ENCODE assay signal across 8 cellular contexts in the genomic region with DNA sequence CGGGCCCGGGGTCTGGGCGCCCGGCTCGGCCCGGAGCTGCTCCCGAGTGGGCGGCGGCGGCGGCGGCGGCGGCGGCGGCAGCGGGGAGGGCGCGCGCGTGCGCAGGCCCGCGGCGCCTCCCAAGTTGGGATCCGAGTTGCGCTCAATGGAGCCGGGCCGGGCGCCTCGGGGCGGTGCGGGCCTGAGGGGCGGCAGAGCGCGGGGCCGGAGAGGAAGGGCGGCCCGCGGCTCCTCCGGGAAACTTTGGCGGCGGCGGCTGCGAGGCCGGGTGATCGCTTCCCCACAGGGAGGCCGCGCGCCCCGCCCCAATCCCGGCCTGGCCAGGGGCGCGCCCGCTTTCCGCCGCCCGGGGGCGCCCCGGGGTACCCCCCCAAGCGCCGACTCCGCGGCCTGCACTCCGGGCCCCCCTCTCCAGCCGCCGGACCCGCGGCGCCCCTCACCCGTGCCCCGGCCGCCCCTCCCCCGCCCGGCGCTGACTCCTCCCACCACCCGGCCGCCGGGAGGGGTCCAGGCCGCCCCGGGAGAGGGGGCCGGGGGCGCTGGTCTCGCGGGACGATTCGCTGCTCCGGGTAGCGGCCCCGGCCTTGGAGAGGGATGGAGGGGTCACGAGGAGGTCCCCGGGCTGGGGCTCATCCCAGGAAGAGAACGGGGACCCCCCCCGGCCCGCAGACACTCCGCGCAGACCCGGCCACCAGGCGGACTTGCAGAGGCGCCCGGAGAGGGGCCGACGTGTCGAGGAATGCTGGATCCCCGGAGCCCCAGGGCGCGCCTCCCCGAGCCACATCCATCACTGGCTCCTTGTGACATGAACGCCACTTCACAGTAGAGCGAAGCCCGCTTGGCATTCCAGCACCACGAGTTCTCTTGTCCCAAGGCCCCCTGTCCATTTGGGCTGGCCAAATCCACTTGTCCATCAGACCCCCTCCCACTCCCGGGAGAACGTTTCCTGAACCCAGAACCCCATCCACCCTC. TPM values are rescaled to one million over a fixed set of nuclear protein-coding genes. Genes with fewer than 3 reads are reported as not detected.
A peak's percentile ranks its signal among the peaks of the same experiment; 100 is the strongest.
DNase-seq lines count a peak whose midpoint lies in the region; ATAC-seq and TF ChIP-seq lines count a peak whose summit lies in the region.

A gene with protein sequence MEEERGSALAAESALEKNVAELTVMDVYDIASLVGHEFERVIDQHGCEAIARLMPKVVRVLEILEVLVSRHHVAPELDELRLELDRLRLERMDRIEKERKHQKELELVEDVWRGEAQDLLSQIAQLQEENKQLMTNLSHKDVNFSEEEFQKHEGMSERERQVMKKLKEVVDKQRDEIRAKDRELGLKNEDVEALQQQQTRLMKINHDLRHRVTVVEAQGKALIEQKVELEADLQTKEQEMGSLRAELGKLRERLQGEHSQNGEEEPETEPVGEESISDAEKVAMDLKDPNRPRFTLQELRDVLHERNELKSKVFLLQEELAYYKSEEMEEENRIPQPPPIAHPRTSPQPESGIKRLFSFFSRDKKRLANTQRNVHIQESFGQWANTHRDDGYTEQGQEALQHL (minus strand): TSS at position 48 of the 972 bp plus-strand sequence. CDS start 237 bp downstream, outside the sequence.

- peak within 1 kb of the TSS; percentile 68 for H3K4me3 ChIP-seq in CD8-positive, alpha-beta T cell (ENCODE audit: low read depth, low read length)

- intact Hi-C loops in CD8-positive, alpha-beta T cell (cut with DNase I, micrococcal nuclease), result loop anchor here (1.0 to 5.0 kb wide), 6 partner anchors 48 to 169 kb away; a partner anchor contains a TSS

- no peaks in the 10 kb centered on the region for H3K27me3 ChIP-seq in CD8-positive, alpha-beta T cell (ENCODE audit: insufficient read depth, low read length)

- H3K4me3 Mint-ChIP-seq in CD8-positive, alpha-beta T cell, result peak within 1 kb of the TSS; percentile 89

- H3K27ac Mint-ChIP-seq in CD8-positive, alpha-beta T cell, result peak within 1 kb of the TSS; percentile 74

- peak; percentile 82 for ATAC-seq in CD8-positive, alpha-beta T cell
- ATAC-seq in GM21723 (IDR thresholded peaks at IDR 0.05; ENCODE audit: unreplicated experiment), result peak; percentile 62

- DNase-seq in CD8-positive, alpha-beta T cell, result peak; percentile 7 to 64 (median 36)
- DNase-seq in NCI-H460 (ENCODE audit: extremely low read depth, low read depth), result peak; percentile 24
- DNase-seq in activated T-cell treated with anti-CD3 and anti-CD28 coated beads for 24 hours (ENCODE audit: low read depth), result peak; percentile 35
- no peak for DNase-seq in epithelial cell of prostate (ENCODE audit: low read depth, low spot score)
- peak; percentile 47 for DNase-seq in midbrain (lab: John Stamatoyannopoulos, UW)
- DNase-seq in stimulated activated CD8-positive, alpha-beta memory T cell treated with anti-CD3 and anti-CD28 coated beads, Interleukin-4, amount 100 ng/mL, for 48 hours, result peak; percentile 59
- no peak for DNase-seq in NCI-H774 (lab: John Stamatoyannopoulos, UW)

- H3K36me3 Mint-ChIP-seq in CD8-positive, alpha-beta T cell, result peaks cover 1% of the 10 kb centered on the region

- POLR2A ChIA-PET in CD8-positive, alpha-beta T cell (lab: Charles Lee), result interaction anchor here (1.8 kb wide), 1 partner anchor 76 kb away, joined by 4 read pairs; a partner anchor contains a TSS

- no peaks in the 10 kb centered on the region for H3K9me3 ChIP-seq in CD8-positive, alpha-beta T cell (ENCODE audit: low read length)

- peak; percentile 27 for TF ChIP-seq CTCF in CD8-positive, alpha-beta T cell (IDR thresholded peaks at IDR 0.05)

- CTCF ChIA-PET in CD8-positive, alpha-beta T cell (lab: Charles Lee), result no interaction called here

- H3K36me3 ChIP-seq in CD8-positive, alpha-beta T cell (ENCODE audit: insufficient read depth, low read length), result no peaks in the 10 kb centered on the region

- no peaks in the 10 kb centered on the region for H3K27me3 Mint-ChIP-seq in CD8-positive, alpha-beta T cell (ENCODE audit: low read depth)

- H3K27ac ChIP-seq in CD8-positive, alpha-beta T cell (ENCODE audit: low read depth, low read length), result no peak within 1 kb of the TSS
- peak within 1 kb of the TSS; percentile 51 for H3K27ac ChIP-seq in epithelial cell of prostate

- H3K4me1 ChIP-seq in CD8-positive, alpha-beta T cell (ENCODE audit: insufficient read depth, low read length), result peaks cover 19% of the 10 kb centered on the region

- peaks cover 17% of the 10 kb centered on the region for H3K4me1 Mint-ChIP-seq in CD8-positive, alpha-beta T cell (ENCODE audit: low read depth)

- no peaks in the 10 kb centered on the region for H3K9me3 Mint-ChIP-seq in CD8-positive, alpha-beta T cell

RNA-seq across cellular contexts. Expression of the gene that starts here (rescaled TPM):
- 1 to 10 TPM; 3.1 to 3.4 TPM for total RNA-seq in CD8-positive, alpha-beta T cell
- total RNA-seq in NCI-H460 (2014; rRNA removed; shearing (Covaris generic)), result 12.4 and 12.5 TPM in 2 replicates
- 12.4 and 17.3 TPM in 2 replicates for polyA plus RNA-seq in NCI-H460 (2014; cell fraction: nucleus; rRNA removed)

Comparison
In these comparisons a context has a peak if more than half of its experiments do, and no peak if none do; other contexts are left out.
1. DNase-seq: peak in CD8-positive, alpha-beta T cell (7 of 7), NCI-H460 (single experiment), activated T-cell treated with anti-CD3 and anti-CD28 coated beads for 24 hours (single experiment), midbrain (single experiment) and stimulated activated CD8-positive, alpha-beta memory T cell treated with anti-CD3 and anti-CD28 coated beads, Interleukin-4, amount 100 ng/mL, for 48 hours (single experiment); none in epithelial cell of prostate (single experiment) and NCI-H774 (single experiment).